Comparison of ENCODE assay signal across 1 cellular context in genomic region chr2:225100856-225101294, GRCh38.
TF ChIP-seq lines count a peak whose summit lies in the region.

No MANE protein-coding gene starts in this region.

TF ChIP-seq in SK-N-SH, 30 proteins besides CTCF, POLR2A, EP300 and RAD21 (continued from another document):
- TF ChIP-seq ZBTB33 (IDR thresholded peaks at IDR 0.05; ENCODE audit: borderline replicate concordance, low read depth) (0 out of 2 replicates have a peak, but pooled peaks have one; percentile 17), FOXJ3 (CRISPR knock-in tag; IDR thresholded peaks at IDR 0.05) (no peak), GATA2 (CRISPR knock-in tag; IDR thresholded peaks at IDR 0.05) (no peak), NFIC (IDR thresholded peaks at IDR 0.05; ENCODE audit: borderline replicate concordance) (peak; percentile 53; the same call in 1 of the 2 replicates), TAF1 (IDR thresholded peaks at IDR 0.05; ENCODE audit: borderline replicate concordance, low read depth, low read length) (no peak), SIN3A (IDR thresholded peaks at IDR 0.05; ENCODE audit: borderline replicate concordance, low read depth, low read length) (no peak), POLR2AphosphoS5 (IDR thresholded peaks at IDR 0.05; ENCODE audit: low read depth, low read length) (peak; percentile 39; the same call in 1 of the 2 replicates), RFX5 (IDR thresholded peaks at IDR 0.05; ENCODE audit: low read length) (no peak), RXRA (IDR thresholded peaks at IDR 0.05; ENCODE audit: borderline replicate concordance, low read depth) (peak; percentile 26; the same call in 1 of the 2 replicates), FOSL2 (IDR thresholded peaks at IDR 0.05; ENCODE audit: borderline replicate concordance, low read depth) (peak; percentile 99), CHD2 (IDR thresholded peaks at IDR 0.05; ENCODE audit: low read length, partially characterized antibody) (no peak), RCOR1 (IDR thresholded peaks at IDR 0.05; ENCODE audit: low read length) (no peak), GABPA (IDR thresholded peaks at IDR 0.05; ENCODE audit: low read depth) (no peak), TCF12 (IDR thresholded peaks at IDR 0.05) (peak; percentile 82), SMC3 (IDR thresholded peaks at IDR 0.05; ENCODE audit: low read depth, low read length) (no peak)
- TF ChIP-seq, protein P1, sequence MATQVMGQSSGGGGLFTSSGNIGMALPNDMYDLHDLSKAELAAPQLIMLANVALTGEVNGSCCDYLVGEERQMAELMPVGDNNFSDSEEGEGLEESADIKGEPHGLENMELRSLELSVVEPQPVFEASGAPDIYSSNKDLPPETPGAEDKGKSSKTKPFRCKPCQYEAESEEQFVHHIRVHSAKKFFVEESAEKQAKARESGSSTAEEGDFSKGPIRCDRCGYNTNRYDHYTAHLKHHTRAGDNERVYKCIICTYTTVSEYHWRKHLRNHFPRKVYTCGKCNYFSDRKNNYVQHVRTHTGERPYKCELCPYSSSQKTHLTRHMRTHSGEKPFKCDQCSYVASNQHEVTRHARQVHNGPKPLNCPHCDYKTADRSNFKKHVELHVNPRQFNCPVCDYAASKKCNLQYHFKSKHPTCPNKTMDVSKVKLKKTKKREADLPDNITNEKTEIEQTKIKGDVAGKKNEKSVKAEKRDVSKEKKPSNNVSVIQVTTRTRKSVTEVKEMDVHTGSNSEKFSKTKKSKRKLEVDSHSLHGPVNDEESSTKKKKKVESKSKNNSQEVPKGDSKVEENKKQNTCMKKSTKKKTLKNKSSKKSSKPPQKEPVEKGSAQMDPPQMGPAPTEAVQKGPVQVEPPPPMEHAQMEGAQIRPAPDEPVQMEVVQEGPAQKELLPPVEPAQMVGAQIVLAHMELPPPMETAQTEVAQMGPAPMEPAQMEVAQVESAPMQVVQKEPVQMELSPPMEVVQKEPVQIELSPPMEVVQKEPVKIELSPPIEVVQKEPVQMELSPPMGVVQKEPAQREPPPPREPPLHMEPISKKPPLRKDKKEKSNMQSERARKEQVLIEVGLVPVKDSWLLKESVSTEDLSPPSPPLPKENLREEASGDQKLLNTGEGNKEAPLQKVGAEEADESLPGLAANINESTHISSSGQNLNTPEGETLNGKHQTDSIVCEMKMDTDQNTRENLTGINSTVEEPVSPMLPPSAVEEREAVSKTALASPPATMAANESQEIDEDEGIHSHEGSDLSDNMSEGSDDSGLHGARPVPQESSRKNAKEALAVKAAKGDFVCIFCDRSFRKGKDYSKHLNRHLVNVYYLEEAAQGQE (IDR thresholded peaks at IDR 0.05; ENCODE audit: low read depth, low read length): no peak
- TF ChIP-seq, protein P2, sequence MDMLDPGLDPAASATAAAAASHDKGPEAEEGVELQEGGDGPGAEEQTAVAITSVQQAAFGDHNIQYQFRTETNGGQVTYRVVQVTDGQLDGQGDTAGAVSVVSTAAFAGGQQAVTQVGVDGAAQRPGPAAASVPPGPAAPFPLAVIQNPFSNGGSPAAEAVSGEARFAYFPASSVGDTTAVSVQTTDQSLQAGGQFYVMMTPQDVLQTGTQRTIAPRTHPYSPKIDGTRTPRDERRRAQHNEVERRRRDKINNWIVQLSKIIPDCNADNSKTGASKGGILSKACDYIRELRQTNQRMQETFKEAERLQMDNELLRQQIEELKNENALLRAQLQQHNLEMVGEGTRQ (IDR thresholded peaks at IDR 0.05; ENCODE audit: borderline replicate concordance, low read depth, low read length): no peak
